In genomic region chr20:3248167-3248992, GRCh38 we compare ENCODE assay signal across 1 cellular context.
TF ChIP-seq lines count a peak whose summit lies in the region.

No MANE protein-coding gene starts in this region.

TF ChIP-seq in HepG2, 621 proteins besides CTCF, POLR2A, EP300 and RAD21 (continued from another document and continues in another):
- TF ChIP-seq ZFP91 (CRISPR knock-in tag; IDR thresholded peaks at IDR 0.05; ENCODE audit: borderline replicate concordance) (peak; percentile 47; the same call in 1 of the 2 replicates), ARID4A (CRISPR knock-in tag; IDR thresholded peaks at IDR 0.05; ENCODE audit: borderline replicate concordance) (no peak; the same call in 1 of the 2 replicates), RORA (CRISPR knock-in tag; IDR thresholded peaks at IDR 0.05) (no peak), POGZ (CRISPR knock-in tag; IDR thresholded peaks at IDR 0.05) (no peak), ZNF331 (CRISPR knock-in tag; IDR thresholded peaks at IDR 0.05) (peak; percentile 15; the same call in 1 of the 2 replicates), KAT2B (IDR thresholded peaks at IDR 0.05; ENCODE audit: borderline replicate concordance, low read depth, low read length) (no peak), ETV5 (CRISPR knock-in tag; IDR thresholded peaks at IDR 0.05; ENCODE audit: borderline replicate concordance) (no peak), ZBTB10 (CRISPR knock-in tag; IDR thresholded peaks at IDR 0.05; ENCODE audit: borderline replicate concordance) (no peak), MNT (IDR thresholded peaks at IDR 0.05) (no peak), ADNP (CRISPR knock-in tag; IDR thresholded peaks at IDR 0.05) (no peak), HMGA1 (CRISPR knock-in tag; conservative IDR thresholded peaks at IDR 0.05) (no peak), HNRNPLL (IDR thresholded peaks at IDR 0.05; ENCODE audit: low read depth, low read length, poor library complexity, severe bottlenecking) (peak; percentile 40), SP5 (CRISPR knock-in tag; IDR thresholded peaks at IDR 0.05; ENCODE audit: borderline replicate concordance, low read depth) (no peak), ZNF10 (CRISPR knock-in tag; IDR thresholded peaks at IDR 0.05; ENCODE audit: borderline replicate concordance, low read depth) (no peak), ZNF724P (CRISPR knock-in tag; IDR thresholded peaks at IDR 0.05; ENCODE audit: borderline replicate concordance) (no peak), KDM5B (CRISPR knock-in tag; IDR thresholded peaks at IDR 0.05; ENCODE audit: borderline replicate concordance) (peak; percentile 79; the same call in 1 of the 2 replicates), NKX3-1 (CRISPR knock-in tag; IDR thresholded peaks at IDR 0.05) (no peak), BCL6 (CRISPR knock-in tag; IDR thresholded peaks at IDR 0.05) (no peak), GATA4 (IDR thresholded peaks at IDR 0.05; ENCODE audit: borderline replicate concordance, low read depth) (no peak), ZBTB2 (CRISPR knock-in tag; IDR thresholded peaks at IDR 0.05; ENCODE audit: low read depth) (no peak), TERF1 (CRISPR knock-in tag; IDR thresholded peaks at IDR 0.05) (0 out of 2 replicates have a peak, but pooled peaks have one; percentile 72), FLYWCH1 (CRISPR knock-in tag; IDR thresholded peaks at IDR 0.05) (no peak), ZBTB4 (CRISPR knock-in tag; IDR thresholded peaks at IDR 0.05; ENCODE audit: borderline replicate concordance) (peak; percentile 19; the same call in 1 of the 2 replicates), ZSCAN12 (CRISPR knock-in tag; IDR thresholded peaks at IDR 0.05) (0 out of 2 replicates have a peak, but pooled peaks have one; percentile 63), YEATS4 (CRISPR knock-in tag; IDR thresholded peaks at IDR 0.05; ENCODE audit: borderline replicate concordance) (no peak), GMEB1 (CRISPR knock-in tag; IDR thresholded peaks at IDR 0.05; ENCODE audit: borderline replicate concordance) (no peak), CBX5 (CRISPR knock-in tag; IDR thresholded peaks at IDR 0.05; ENCODE audit: borderline replicate concordance) (no peak), CSRNP1 (CRISPR knock-in tag; IDR thresholded peaks at IDR 0.05) (no peak; the same call in 1 of the 2 replicates), ZNF333 (CRISPR knock-in tag; IDR thresholded peaks at IDR 0.05; ENCODE audit: borderline replicate concordance) (no peak), ZNF569 (CRISPR knock-in tag; IDR thresholded peaks at IDR 0.05; ENCODE audit: borderline replicate concordance) (no peak), FOXA1 (IDR thresholded peaks at IDR 0.05) (no peak), FOXA1 (CRISPR knock-in tag; IDR thresholded peaks at IDR 0.05) (no peak), CBX1 (IDR thresholded peaks at IDR 0.05; ENCODE audit: low read depth) (no peak), KDM6A (CRISPR knock-in tag; IDR thresholded peaks at IDR 0.05; ENCODE audit: low read depth) (no peak), ZNF652 (CRISPR knock-in tag; IDR thresholded peaks at IDR 0.05; ENCODE audit: borderline replicate concordance, low read depth) (no peak), ARID3A (IDR thresholded peaks at IDR 0.05; ENCODE audit: low read depth, low read length) (no peak)
